In genomic region chr13:100721885-100722512, GRCh38 we compare ENCODE assay signal across 8 cellular contexts. TPM values are rescaled to one million over a fixed set of nuclear protein-coding genes. Genes with fewer than 3 reads are reported as not detected.
DNase-seq lines count a peak whose midpoint lies in the region; ATAC-seq, FAIRE-seq and TF ChIP-seq lines count a peak whose summit lies in the region.

No MANE protein-coding gene starts in this region.

- CTCF ChIA-PET in AG04449 (lab: Yijun Ruan, JAX) = interaction anchor here (0.5 to 8.2 kb wide), 24 partner anchors 11 to 423 kb away, joined by 3 to 71 read pairs (median 4); no protein-coding TSS in a partner anchor

- H3K4me1 ChIP-seq in esophagus squamous epithelium = peaks cover 0 to 25% (median 0%) of the 10 kb centered on the region in 3 donors
- no peaks in the 10 kb centered on the region for H3K4me1 ChIP-seq in ascending aorta

- intact Hi-C loops in esophagus squamous epithelium (cut with DNase I) = loop anchor here (10.0 kb wide), 1 partner anchor 383 kb away; no protein-coding TSS in a partner anchor
- intact Hi-C loops in ascending aorta (cut with DNase I) = no loop called here

- 10 to 13% methylated on average over 6 of the region's 6 CpGs for WGBS in esophagus squamous epithelium, 2 donors

- H3K9me3 ChIP-seq in esophagus squamous epithelium (no peaks in the 10 kb centered on the region), ascending aorta (no peaks in the 10 kb centered on the region)

- H3K27ac ChIP-seq in esophagus squamous epithelium (no peak overlapping the region), ascending aorta (no peak overlapping the region)

- ATAC-seq in HG03060 (IDR thresholded peaks at IDR 0.05; ENCODE audit: low read depth, unreplicated experiment) = peak; percentile 77

- TF ChIP-seq POLR2A in GM12892 (IDR thresholded peaks at IDR 0.05; ENCODE audit: low read depth, low read length) = no peak
- no peak for TF ChIP-seq POLR2A in esophagus squamous epithelium (IDR thresholded peaks at IDR 0.05)

- peak; percentile 57 for FAIRE-seq in GM12892 (lab: Jason Lieb, UNC)

- POLR2A ChIA-PET in AG04449 (lab: Yijun Ruan, JAX) = no interaction called here

- H3K4me3 ChIP-seq in AG04449 (ENCODE audit: low read depth, low read length) (no peak overlapping the region), esophagus squamous epithelium (no peak overlapping the region), ascending aorta (no peak overlapping the region)

- no peaks in the 10 kb centered on the region for H3K27me3 ChIP-seq in esophagus squamous epithelium
- H3K27me3 ChIP-seq in ascending aorta = no peaks in the 10 kb centered on the region

- TF ChIP-seq CTCF in AG04449 (IDR thresholded peaks at IDR 0.05; ENCODE audit: insufficient read depth, low read length, missing control alignments) (peak; percentile 68), esophagus squamous epithelium (IDR thresholded peaks at IDR 0.05) (peak; percentile 19 to 70 (median 57)), ascending aorta (IDR thresholded peaks at IDR 0.05) (peak in 1 of 3 experiments; percentile 43)

- DNase-seq in AG04449 (ENCODE audit: low read depth, low spot score) = peak; percentile 0
- peak; percentile 10 for DNase-seq in GM12892 (ENCODE audit: insufficient read length)
- DNase-seq in NCI-H69 (lab: John Stamatoyannopoulos, UW) = peak; percentile 67
- DNase-seq in activated CD8-positive, alpha-beta memory T cell treated with anti-CD3 and anti-CD28 coated beads for 48 hours (ENCODE audit: low read depth in 2 of 3, low spot score in 2 of 3) = peak in 2 of 3 experiments; percentile 13 to 22
- DNase-seq in esophagus squamous epithelium (lab: John Stamatoyannopoulos, UW) = no peak
- peak in 39 of 56 donors; percentile 2 to 84 (median 16) for DNase-seq in nucleus accumbens (lab: John Stamatoyannopoulos, UW)
- no peak for DNase-seq in ascending aorta (ENCODE audit: low spot score in 2 of 2)

- H3K36me3 ChIP-seq in esophagus squamous epithelium = no peaks in the 10 kb centered on the region
- H3K36me3 ChIP-seq in ascending aorta = no peaks in the 10 kb centered on the region

RNA-seq across cellular contexts. Expression of gene TMTC4, which starts 47.4 kb away (rescaled TPM):
- polyA plus RNA-seq in GM12892 (2012; ENCODE audit: missing spikeins) = 7.8 TPM
- total RNA-seq in esophagus squamous epithelium (10 to 100 TPM in 1 of 4 donors, 1 to 10 TPM in 3; 7.5 to 14.1 (median 8.4) TPM), ascending aorta (11.5 TPM)

Comparison
In these comparisons a context has a peak if more than half of its experiments do, and no peak if none do; other contexts are left out.
1. DNase-seq: peak in AG04449 (single experiment), GM12892 (single experiment), NCI-H69 (single experiment), activated CD8-positive, alpha-beta memory T cell treated with anti-CD3 and anti-CD28 coated beads for 48 hours (2 of 3) and nucleus accumbens (39 of 56); none in esophagus squamous epithelium (single experiment) and ascending aorta (0 of 2).